ENCODE assay signal across 25 cellular contexts in the genomic region with DNA sequence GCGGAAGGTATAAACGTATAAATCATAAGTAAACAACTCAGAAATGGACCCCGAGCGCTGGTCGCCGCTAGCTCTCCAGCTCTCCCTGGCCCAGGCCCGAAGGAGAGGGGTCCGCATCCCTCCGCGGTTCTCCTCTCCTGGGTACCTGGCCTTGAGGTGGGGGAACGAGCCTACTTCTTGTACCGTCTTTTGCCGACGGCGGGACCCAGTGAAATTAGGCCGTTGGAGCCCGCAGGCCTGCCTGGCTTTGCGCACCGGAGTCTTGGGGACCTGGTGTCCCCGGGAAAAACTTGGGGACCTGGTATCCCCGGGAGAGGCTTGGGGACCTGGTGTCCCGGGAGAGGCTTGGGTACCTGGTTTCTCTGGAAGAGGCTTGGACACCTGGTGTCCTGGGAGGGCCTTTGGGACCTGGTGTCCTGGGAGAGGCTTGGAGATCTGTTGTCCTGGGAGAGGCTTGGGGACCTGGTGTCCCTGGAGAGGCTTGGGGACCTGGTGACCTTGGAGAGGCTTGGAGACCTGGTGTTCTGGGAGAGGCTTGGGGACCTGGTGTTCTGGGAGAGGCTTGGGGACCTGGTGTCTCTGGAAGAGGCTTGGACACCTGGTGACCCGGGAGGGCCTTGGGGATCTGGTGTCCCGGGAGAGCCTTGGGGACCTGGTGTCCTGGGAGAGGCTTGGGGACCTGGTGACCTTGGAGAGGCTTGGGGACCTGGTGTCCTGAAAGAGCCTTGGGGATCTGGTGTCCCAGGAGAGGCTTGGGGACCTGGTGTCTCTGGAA. TPM values are rescaled to one million over a fixed set of nuclear protein-coding genes. Genes with fewer than 3 reads are reported as not detected.
DNase-seq lines count a peak whose midpoint lies in the region; ATAC-seq and TF ChIP-seq lines count a peak whose summit lies in the region.
"Had no signal": no experiment of that assay in that cellular context is flagged by ENCODE, and none has a peak within 500 bp of the region (broad histone marks: within the 10 kb centered on the region; RNA-seq: fewer than 3 reads in every experiment).

No MANE protein-coding gene starts in this region.

- H3F3A ChIP-seq in GM23338 (replicated peaks; ENCODE audit: low read depth) = peaks cover 6% of the 10 kb centered on the region; the same call in 1 of the 2 replicates

- H3K27me3 ChIP-seq in BJ (ENCODE audit: control insufficient read depth, insufficient read depth, low read length) (no peaks in the 10 kb centered on the region), GM23338 (ENCODE audit: insufficient read depth) (peaks cover 94% of the 10 kb centered on the region)
- H3K27me3 ChIP-seq: SJCRH30 had no signal

- POLR2A ChIA-PET in BJ (lab: Charles Lee) = no interaction called here

- DNase-seq in BJ (ENCODE audit: low read depth) (no peak), GM23338 (ENCODE audit: low spot score) (peak; percentile 47), glutamatergic neuron (no peak), osteocyte (ENCODE audit: extremely low spot score, unreplicated experiment) (peak; percentile 78), NCI-H526 (lab: John Stamatoyannopoulos, UW) (no peak), Ammon's horn (ENCODE audit: low spot score) (no peak)
- DNase-seq in effector CD8-positive, alpha-beta T cell (lab: John Stamatoyannopoulos, UW) = no peak
- DNase-seq: CD8-positive, alpha-beta memory T cell; GDM1; GOT3; NCI-H1092 treated with DMSO at 0.1 percent for 48 hours; NCI-H1436 treated with DMSO at 0.1 percent for 48 hours; NCI-H2029 treated with DMSO at 0.1 percent for 48 hours; NCI-H226; NCI-H510A treated with DMSO at 0.1 percent for 48 hours; NCI-H774; NK-92 treated with Interleukin-12 subunit alpha and Interleukin-12 subunit beta, amount 100 ng/mL, for 24 hours; SJCRH30 had no signal

- H3K36me3 ChIP-seq in BJ (ENCODE audit: control insufficient read depth, insufficient read depth, low read length) (peaks cover 21% of the 10 kb centered on the region), GM23338 (ENCODE audit: insufficient read depth) (peaks cover 3% of the 10 kb centered on the region; the same call in 1 of the 2 replicates)
- H3K36me3 ChIP-seq: BLaER1 treated with 17β-estradiol and CSF1 and Interleukin-3, amounts not matched to agents 10 nM and 100 nM; SJCRH30 had no signal

- H2AFZ ChIP-seq in GM23338 = no peak overlapping the region

- H3K27ac ChIP-seq in GM23338 (ENCODE audit: low read depth) = no peak overlapping the region
- H3K27ac ChIP-seq: BLaER1 treated with 17β-estradiol and CSF1 and Interleukin-3, amounts not matched to agents 10 nM and 100 nM; KMS-11; SJCRH30 had no signal

- H3K79me2 ChIP-seq in GM23338 (replicated peaks; ENCODE audit: insufficient read depth) = no peaks in the 10 kb centered on the region

- ATAC-seq in GM23338 = no peak
- no peak for ATAC-seq in GM21717 (IDR thresholded peaks at IDR 0.05; ENCODE audit: unreplicated experiment)
- ATAC-seq: HCT116, Panc1 had no signal

- peaks cover 82% of the 10 kb centered on the region for H3K9me3 Mint-ChIP-seq in GM23338
- peaks cover 15% of the 10 kb centered on the region for H3K9me3 Mint-ChIP-seq in glutamatergic neuron (ENCODE audit: unreplicated experiment)
- H3K9me3 Mint-ChIP-seq in osteocyte (ENCODE audit: unreplicated experiment) = no peaks in the 10 kb centered on the region

- H3K27me3 Mint-ChIP-seq in GM23338 (ENCODE audit: insufficient read depth, low read depth, poor library complexity) (peaks cover 41% of the 10 kb centered on the region), glutamatergic neuron (ENCODE audit: unreplicated experiment) (peaks cover 35% of the 10 kb centered on the region), osteocyte (ENCODE audit: unreplicated experiment) (peaks cover 35% of the 10 kb centered on the region)

- H3K4me3 ChIP-seq in BJ (ENCODE audit: low read depth, low read length) (peak overlapping the region; percentile 3; the same call in 1 of the 2 replicates), GM23338 (peak overlapping the region; percentile 39)
- H3K4me3 ChIP-seq: BLaER1 treated with 17β-estradiol and CSF1 and Interleukin-3, amounts not matched to agents 10 nM and 100 nM; SJCRH30 had no signal

- H3K4me1 Mint-ChIP-seq in GM23338 (peaks cover 2% of the 10 kb centered on the region; the same call in 1 of the 3 replicates), glutamatergic neuron (ENCODE audit: low read depth, unreplicated experiment) (peaks cover 4% of the 10 kb centered on the region), osteocyte (ENCODE audit: unreplicated experiment) (peaks cover 3% of the 10 kb centered on the region)

- H3K4me2 ChIP-seq in GM23338 = peak overlapping the region; percentile 65; the same call in 1 of the 2 replicates
- H3K4me2 ChIP-seq: BLaER1 treated with 17β-estradiol and CSF1 and Interleukin-3, amounts not matched to agents 10 nM and 100 nM; KMS-11 had no signal

- no peaks in the 10 kb centered on the region for H3K9me2 ChIP-seq in GM23338 (ENCODE audit: insufficient read depth)

- TF ChIP-seq CTCF in BJ (IDR thresholded peaks at IDR 0.05; ENCODE audit: insufficient read depth, low read depth, low read length) (no peak), GM23338 (conservative IDR thresholded peaks at IDR 0.05; ENCODE audit: low read depth in 2 of 2) (no peak), glutamatergic neuron (IDR thresholded peaks at IDR 0.05; ENCODE audit: partially characterized antibody, unreplicated experiment) (no peak), osteocyte (IDR thresholded peaks at IDR 0.05) (no peak)

- H4K20me1 ChIP-seq in GM23338 (replicated peaks; ENCODE audit: insufficient read depth) = 0 out of 2 replicates have a peak, but pooled peaks cover 8% of the 10 kb centered on the region

- no peak overlapping the region for H3K27ac Mint-ChIP-seq in GM23338
- no peak overlapping the region for H3K27ac Mint-ChIP-seq in glutamatergic neuron (ENCODE audit: unreplicated experiment)
- H3K27ac Mint-ChIP-seq in osteocyte (ENCODE audit: unreplicated experiment) = no peak overlapping the region
- H3K27ac Mint-ChIP-seq: CD8-positive, alpha-beta memory T cell had no signal

- CTCF ChIA-PET in BJ (lab: Yijun Ruan, JAX) = no interaction called here

- H3K4me3 Mint-ChIP-seq in GM23338 (no peak overlapping the region), glutamatergic neuron (ENCODE audit: unreplicated experiment) (peak overlapping the region; percentile 34), osteocyte (ENCODE audit: unreplicated experiment) (no peak overlapping the region)
- H3K4me3 Mint-ChIP-seq: CD8-positive, alpha-beta memory T cell had no signal

- H3K36me3 Mint-ChIP-seq in GM23338 (ENCODE audit: low read depth) (peaks cover 32% of the 10 kb centered on the region), glutamatergic neuron (ENCODE audit: unreplicated experiment) (no peaks in the 10 kb centered on the region), osteocyte (ENCODE audit: unreplicated experiment) (no peaks in the 10 kb centered on the region)
- H3K36me3 Mint-ChIP-seq: CD8-positive, alpha-beta memory T cell had no signal

- H3K4me1 ChIP-seq in GM23338 (ENCODE audit: insufficient read depth) = peaks cover 32% of the 10 kb centered on the region
- H3K4me1 ChIP-seq: BLaER1 treated with 17β-estradiol and CSF1 and Interleukin-3, amounts not matched to agents 10 nM and 100 nM; SJCRH30 had no signal

TF ChIP-seq in GM23338, 12 proteins besides CTCF, POLR2A, EP300 and RAD21:
- TF ChIP-seq EZH2 (IDR thresholded peaks at IDR 0.05; ENCODE audit: low read depth, unreplicated experiment) (peak; percentile 80), JUNB (IDR thresholded peaks at IDR 0.05; ENCODE audit: unreplicated experiment) (no peak)
TF ChIP-seq in GM23338: peak in this region for 1.

RNA-seq across cellular contexts. Expression of gene SHOX, which starts 12.0 kb away (rescaled TPM):
- polyA plus RNA-seq in BJ (2011; rRNA removed) (18.2 and 22.8 TPM in 2 replicates), GM23338 (2016; fragmentation: Nextera tagmentation; extraction: Ambion mirVana) (0.14 TPM in 1 of 2 replicates, not detected in the other)
- polyA minus RNA-seq in BJ (2011; rRNA and poly(A)+ RNA removed) = 12.0 and 14.5 TPM in 2 replicates
- not detected in 2 replicates for total RNA-seq in GM23338 (2014; rRNA removed; shearing (Covaris generic))
- total RNA-seq in glutamatergic neuron (ENCODE audit: unreplicated experiment) (0.22 TPM), osteocyte (0.21 TPM in 1 of 2 replicates, not detected in the other)
- total RNA-seq: A673; CD8-positive, alpha-beta memory T cell; Daoy; SJCRH30 had no signal
- polyA plus RNA-seq: CD8-positive, alpha-beta memory T cell had no signal

Comparison
In these comparisons a context has a peak if more than half of its experiments do, and no peak if none do; other contexts are left out.
1. DNase-seq: peak in GM23338 (single experiment) and osteocyte (single experiment); none in BJ (single experiment), glutamatergic neuron (single experiment), NCI-H526 (0 of 2), effector CD8-positive, alpha-beta T cell (single experiment) and Ammon's horn (single experiment).